8 cellular contexts compared by ENCODE assay signal in the genomic region with DNA sequence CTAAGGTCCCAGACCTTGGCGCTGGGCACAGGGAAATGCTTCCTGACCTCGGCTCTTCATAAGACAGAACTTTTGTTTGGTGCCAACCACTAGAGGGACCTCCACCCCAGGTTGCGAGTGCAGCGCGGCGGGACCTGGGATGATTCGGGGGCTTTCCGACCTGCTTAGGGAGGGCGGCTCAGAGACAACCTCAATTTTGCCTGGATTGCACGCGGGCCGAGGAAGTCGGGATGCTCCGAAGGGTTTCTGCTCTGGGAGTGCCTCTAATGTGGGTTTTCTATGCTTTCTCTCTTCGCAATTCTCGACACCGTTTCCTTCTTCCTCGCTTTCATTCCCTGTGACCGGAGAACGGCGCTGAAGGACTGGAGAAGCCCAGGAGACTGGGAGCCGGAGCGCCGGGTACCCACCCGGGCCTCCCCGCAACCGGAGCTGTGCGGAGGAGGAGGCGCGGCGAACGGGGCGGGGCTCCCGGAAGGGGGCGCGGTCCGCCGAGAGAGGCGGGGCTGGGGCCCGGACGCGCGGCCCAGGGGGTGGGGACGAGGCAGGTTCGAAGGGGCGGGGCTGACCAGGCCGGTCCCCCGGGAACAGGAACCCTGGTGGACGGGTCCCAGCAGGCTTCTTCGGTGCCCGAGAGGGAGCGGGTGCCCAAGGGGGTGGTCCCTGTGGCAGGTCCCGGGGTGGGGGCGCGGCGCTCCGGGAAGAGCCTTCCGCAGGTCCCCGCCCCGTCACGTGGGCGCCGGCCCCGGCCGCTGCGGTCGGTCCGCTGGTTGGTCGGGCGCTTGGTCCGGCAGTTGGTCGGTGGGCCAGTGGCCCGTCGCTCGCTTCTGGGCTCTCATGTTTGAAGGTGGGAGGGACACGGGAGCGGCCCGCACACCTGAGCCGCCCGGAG. TPM values are rescaled to one million over a fixed set of nuclear protein-coding genes. Genes with fewer than 3 reads are reported as not detected.
DNase-seq lines count a peak whose midpoint lies in the region; ATAC-seq and TF ChIP-seq lines count a peak whose summit lies in the region.

A gene (plus strand): TSS at position 790 of the 889 bp plus-strand sequence. CDS start 35,477 bp downstream, outside the sequence.

- H3K79me2 ChIP-seq in KMS-11 (ENCODE audit: insufficient read depth, low read depth), result no peaks in the 10 kb centered on the region; the same call in 1 of the 2 replicates

- peak; percentile 85 for TF ChIP-seq POLR2A in prostate gland (IDR thresholded peaks at IDR 0.05)

- H3K27ac ChIP-seq in KMS-11 (peak within 1 kb of the TSS; percentile 93), left ventricle myocardium inferior (replicated peaks) (peak within 1 kb of the TSS; percentile 96), prostate gland (peak within 1 kb of the TSS; percentile 86 to 91)

- intact Hi-C loops in left ventricle myocardium inferior (cut with micrococcal nuclease) (no loop called here), prostate gland (cut with DNase I) (loop anchor here (5.0 kb wide), 2 partner anchors 59 to 154 kb away; no protein-coding TSS in a partner anchor)

- H3K4me3 ChIP-seq in KMS-11 (IDR thresholded peaks at IDR 0.05; ENCODE audit: insufficient read depth, low read depth, low read length), result no peak within 1 kb of the TSS
- H3K4me3 ChIP-seq in left ventricle myocardium inferior, result peak within 1 kb of the TSS; percentile 91
- H3K4me3 ChIP-seq in prostate gland, result peak within 1 kb of the TSS; percentile 65 to 82

- DNase-seq in GM04504 (ENCODE audit: low read depth), result peak; percentile 28
- DNase-seq in T follicular helper cell (ENCODE audit: low read depth), result peak; percentile 70
- DNase-seq in amniotic epithelial cell (ENCODE audit: low read depth), result peak; percentile 49
- DNase-seq in left ventricle myocardium inferior, result peak; percentile 87
- peak; percentile 94 for DNase-seq in prostate gland (ENCODE audit: low spot score)
- peak; percentile 89 for DNase-seq in ureter (ENCODE audit: low spot score)

- H2AFZ ChIP-seq in KMS-11 (ENCODE audit: low read depth), result peak within 1 kb of the TSS; percentile 94

- H3K4me2 ChIP-seq in KMS-11, result peak within 1 kb of the TSS; percentile 94

- peak; percentile 57 for ATAC-seq in GM21786 (IDR thresholded peaks at IDR 0.05; ENCODE audit: unreplicated experiment)

- under 1% methylated on average over 55 of the region's 80 CpGs for WGBS in prostate gland

- peaks cover 32% of the 10 kb centered on the region for H3K4me1 ChIP-seq in KMS-11 (ENCODE audit: low read depth, poor library complexity, severe bottlenecking)
- H3K4me1 ChIP-seq in left ventricle myocardium inferior, result peaks cover 50% of the 10 kb centered on the region
- peaks cover 17% of the 10 kb centered on the region for H3K4me1 ChIP-seq in prostate gland (replicated peaks)

- peak within 1 kb of the TSS; percentile 81 for H3K9ac ChIP-seq in KMS-11

- no peaks in the 10 kb centered on the region for H3K27me3 ChIP-seq in KMS-11 (ENCODE audit: insufficient read depth, low read depth)
- H3K27me3 ChIP-seq in left ventricle myocardium inferior (ENCODE audit: low read depth), result no peaks in the 10 kb centered on the region
- H3K27me3 ChIP-seq in prostate gland (replicated peaks; ENCODE audit: insufficient read depth), result no peaks in the 10 kb centered on the region

- H3K36me3 ChIP-seq in KMS-11 (ENCODE audit: insufficient read depth) (no peaks in the 10 kb centered on the region), left ventricle myocardium inferior (no peaks in the 10 kb centered on the region), prostate gland (no peaks in the 10 kb centered on the region)

- TF ChIP-seq CTCF in KMS-11 (conservative IDR thresholded peaks at IDR 0.05; ENCODE audit: low read depth, low read length) (peak; percentile 72), left ventricle myocardium inferior (IDR thresholded peaks at IDR 0.05; ENCODE audit: borderline replicate concordance) (peak; percentile 66), prostate gland (IDR thresholded peaks at IDR 0.05) (peak; percentile 17 to 82 (median 69))

- no peaks in the 10 kb centered on the region for H4K20me1 ChIP-seq in KMS-11 (ENCODE audit: insufficient read depth)

- no peaks in the 10 kb centered on the region for H3K9me3 ChIP-seq in left ventricle myocardium inferior (replicated peaks)
- H3K9me3 ChIP-seq in prostate gland, result no peaks in the 10 kb centered on the region

RNA-seq across cellular contexts. Expression of the gene that starts here (rescaled TPM):
- total RNA-seq in left ventricle myocardium inferior, result 19.2 TPM
- total RNA-seq in prostate gland, result 10 to 100 TPM; 76.3 to 88.3 TPM
- total RNA-seq in ureter, result 415 TPM

Comparison
In these comparisons a context has a peak if more than half of its experiments do, and no peak if none do; other contexts are left out.
1. DNase-seq: peak in every context shown above with its lines; median percentile 94 in prostate gland; 89 in ureter; 87 in left ventricle myocardium inferior; 70 in T follicular helper cell; 49 in amniotic epithelial cell; 28 in GM04504.